Comparison of ENCODE assay signal across 1 cellular context in genomic region chr9:3526166-3526902, GRCh38.
TF ChIP-seq lines count a peak whose summit lies in the region.

No MANE protein-coding gene starts in this region.

TF ChIP-seq in GM12878, 131 proteins besides CTCF, POLR2A, EP300 and RAD21 (continued from another document and continues in another):
- TF ChIP-seq ZBTB4 (CRISPR knock-in tag; IDR thresholded peaks at IDR 0.05) (no peak), USF1 (IDR thresholded peaks at IDR 0.05; ENCODE audit: borderline replicate concordance, extremely low read length, insufficient read depth, low read depth, low read length) (no peak), YBX1 (IDR thresholded peaks at IDR 0.05) (no peak), ZNF384 (IDR thresholded peaks at IDR 0.05; ENCODE audit: borderline replicate concordance, low read depth, low read length) (no peak), SKIL (IDR thresholded peaks at IDR 0.05; ENCODE audit: low read depth, poor library complexity, severe bottlenecking) (peak; percentile 31), SMC3 (IDR thresholded peaks at IDR 0.05; ENCODE audit: borderline replicate concordance, low read length) (no peak; the same call in 1 of the 2 replicates), RFX5 (IDR thresholded peaks at IDR 0.05; ENCODE audit: low read depth, low read length) (no peak), YY1 (IDR thresholded peaks at IDR 0.05; ENCODE audit: low read depth, low read length) (peak; percentile 96), ZNF687 (IDR thresholded peaks at IDR 0.05) (peak; percentile 76), CHD1 (IDR thresholded peaks at IDR 0.05; ENCODE audit: low read depth, low read length) (peak; percentile 70; the same call in 1 of the 2 replicates), DPF2 (IDR thresholded peaks at IDR 0.05) (peak; percentile 89), STAT1 (conservative IDR thresholded peaks at IDR 0.05) (no peak), ATF2 (IDR thresholded peaks at IDR 0.05; ENCODE audit: low read length) (no peak; the same call in 1 of the 2 replicates), CBX3 (IDR thresholded peaks at IDR 0.05; ENCODE audit: borderline replicate concordance, low read depth) (no peak), CHD4 (IDR thresholded peaks at IDR 0.05) (no peak), PBX3 (IDR thresholded peaks at IDR 0.05; ENCODE audit: insufficient replicate concordance, low read depth, low read length) (no peak), RAD51 (IDR thresholded peaks at IDR 0.05) (no peak), MTA3 (IDR thresholded peaks at IDR 0.05; ENCODE audit: borderline replicate concordance, low read length) (0 out of 2 replicates have a peak, but pooled peaks have one; percentile 19), WRNIP1 (IDR thresholded peaks at IDR 0.05; ENCODE audit: borderline replicate concordance, low read depth, low read length) (no peak), ATF7 (IDR thresholded peaks at IDR 0.05; ENCODE audit: low read depth) (peak; percentile 66), TARDBP (IDR thresholded peaks at IDR 0.05; ENCODE audit: borderline replicate concordance) (no peak), FOS (IDR thresholded peaks at IDR 0.05; ENCODE audit: borderline replicate concordance, extremely low read depth, insufficient read length) (no peak), ZBTB33 (IDR thresholded peaks at IDR 0.05) (no peak), ELK1 (IDR thresholded peaks at IDR 0.05; ENCODE audit: low read depth, low read length) (peak; percentile 44), FOXK2 (IDR thresholded peaks at IDR 0.05) (no peak), HSF1 (IDR thresholded peaks at IDR 0.05; ENCODE audit: low read depth, low read length) (no peak), MAX (IDR thresholded peaks at IDR 0.05; ENCODE audit: low read depth, low read length) (no peak; the same call in 1 of the 2 replicates), BCL11A (IDR thresholded peaks at IDR 0.05; ENCODE audit: low read depth, low read length) (peak; percentile 16; the same call in 1 of the 2 replicates), E2F4 (IDR thresholded peaks at IDR 0.05; ENCODE audit: low read depth, low read length) (no peak), CREM (IDR thresholded peaks at IDR 0.05; ENCODE audit: low read depth) (peak; percentile 66), CEBPZ (IDR thresholded peaks at IDR 0.05; ENCODE audit: low read depth, low read length) (no peak), CEBPB (IDR thresholded peaks at IDR 0.05; ENCODE audit: borderline replicate concordance in 1 of 2, low read depth in 2 of 2, low read length in 2 of 2) (no peak)
